ENCODE assay signal across 1 cellular context in the genomic region with DNA sequence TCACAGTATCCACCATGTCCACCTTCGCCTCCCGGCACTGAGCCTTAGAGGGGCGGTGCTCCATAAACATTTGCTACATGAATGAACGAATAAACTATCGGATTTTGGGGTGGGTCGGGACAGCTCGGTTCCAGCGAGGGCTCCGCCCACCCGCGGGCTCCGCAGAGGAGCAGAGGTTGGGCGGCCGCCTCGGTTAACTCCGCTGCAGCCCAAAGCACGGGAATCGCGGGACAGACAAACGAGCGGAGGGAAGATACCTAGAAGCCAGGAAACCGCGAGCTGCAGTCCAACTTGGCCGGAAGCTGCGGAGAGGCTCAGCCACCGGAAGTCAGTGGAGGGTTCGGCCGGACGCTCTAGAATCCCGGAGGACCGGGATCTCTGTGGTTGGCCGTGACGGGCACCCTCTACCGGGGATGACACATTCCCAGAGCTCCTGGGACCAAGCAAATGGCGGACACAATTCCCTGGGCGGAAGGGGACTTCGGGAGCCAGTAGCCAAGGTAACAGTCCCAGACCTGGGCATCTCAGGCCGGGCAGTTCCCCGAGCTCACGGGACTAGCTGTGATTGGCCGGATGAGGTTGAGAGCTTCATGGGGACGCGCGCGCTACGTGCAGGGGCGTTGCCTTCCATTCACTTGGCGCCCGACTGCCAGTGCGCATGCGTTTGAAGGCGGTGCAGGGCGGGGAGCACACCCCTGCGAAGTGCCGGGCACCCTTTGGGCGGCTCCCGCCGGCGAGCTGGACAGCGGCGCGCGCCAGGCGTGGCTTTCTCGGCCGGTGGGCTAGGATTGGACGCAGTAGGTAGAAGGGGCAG.
TF ChIP-seq lines count a peak whose summit lies in the region.

No MANE protein-coding gene starts in this region.

TF ChIP-seq in HepG2, 621 proteins besides CTCF, POLR2A, EP300 and RAD21 (continued from another document and continues in another):
- TF ChIP-seq ZHX1 (CRISPR knock-in tag; IDR thresholded peaks at IDR 0.05; ENCODE audit: low read depth) (0 out of 2 replicates have a peak, but pooled peaks have one; percentile 20), ZNF282 (IDR thresholded peaks at IDR 0.05; ENCODE audit: partially characterized antibody) (no peak), CREB1 (IDR thresholded peaks at IDR 0.05) (peak; percentile 55), CREB1 (CRISPR knock-in tag; IDR thresholded peaks at IDR 0.05) (0 out of 2 replicates have a peak, but pooled peaks have one; percentile 36), ZNF12 (CRISPR knock-in tag; IDR thresholded peaks at IDR 0.05) (no peak), SRSF4 (IDR thresholded peaks at IDR 0.05; ENCODE audit: low read depth, low read length, poor library complexity, severe bottlenecking) (no peak), U2AF2 (IDR thresholded peaks at IDR 0.05; ENCODE audit: low read depth, low read length) (no peak), ZNF562 (CRISPR knock-in tag; IDR thresholded peaks at IDR 0.05; ENCODE audit: borderline replicate concordance) (no peak), SSRP1 (CRISPR knock-in tag; IDR thresholded peaks at IDR 0.05) (no peak), KLF12 (CRISPR knock-in tag; IDR thresholded peaks at IDR 0.05; ENCODE audit: borderline replicate concordance) (peak; percentile 81), KDM6A (CRISPR knock-in tag; IDR thresholded peaks at IDR 0.05; ENCODE audit: low read depth) (no peak), ZNF674 (CRISPR knock-in tag; IDR thresholded peaks at IDR 0.05; ENCODE audit: low read depth) (no peak), REPIN1 (CRISPR knock-in tag; IDR thresholded peaks at IDR 0.05; ENCODE audit: borderline replicate concordance, low read depth) (no peak), SMARCC2 (IDR thresholded peaks at IDR 0.05) (no peak), NBN (conservative IDR thresholded peaks at IDR 0.05) (no peak), RBAK (CRISPR knock-in tag; IDR thresholded peaks at IDR 0.05) (no peak), NFATC3 (CRISPR knock-in tag; IDR thresholded peaks at IDR 0.05) (no peak; the same call in 1 of the 2 replicates), ZNF17 (CRISPR knock-in tag; IDR thresholded peaks at IDR 0.05) (no peak), KAT8 (CRISPR knock-in tag; IDR thresholded peaks at IDR 0.05) (peak; percentile 95), HOXD1 (CRISPR knock-in tag; IDR thresholded peaks at IDR 0.05) (0 out of 2 replicates have a peak, but pooled peaks have one; percentile 40), ZBTB39 (CRISPR knock-in tag; IDR thresholded peaks at IDR 0.05) (no peak), ZNF382 (CRISPR knock-in tag; IDR thresholded peaks at IDR 0.05; ENCODE audit: borderline replicate concordance) (no peak), ZNF205 (CRISPR knock-in tag; IDR thresholded peaks at IDR 0.05) (no peak), ZNF350 (CRISPR knock-in tag; IDR thresholded peaks at IDR 0.05; ENCODE audit: borderline replicate concordance, low read depth) (peak; percentile 92), RBFOX2 (IDR thresholded peaks at IDR 0.05; ENCODE audit: low read depth, low read length) (peak; percentile 82), ZNF264 (CRISPR knock-in tag; IDR thresholded peaks at IDR 0.05) (no peak; the same call in 1 of the 2 replicates), CCDC6 (CRISPR knock-in tag; IDR thresholded peaks at IDR 0.05) (peak; percentile 82; the same call in 1 of the 2 replicates), RARA (CRISPR knock-in tag; IDR thresholded peaks at IDR 0.05) (0 out of 2 replicates have a peak, but pooled peaks have one; percentile 18), NFE2 (CRISPR knock-in tag; IDR thresholded peaks at IDR 0.05) (no peak), ZNF615 (CRISPR knock-in tag; IDR thresholded peaks at IDR 0.05; ENCODE audit: borderline replicate concordance) (0 out of 2 replicates have a peak, but pooled peaks have one; percentile 57), KLF6 (CRISPR knock-in tag; IDR thresholded peaks at IDR 0.05) (no peak), IRF2 (CRISPR knock-in tag; IDR thresholded peaks at IDR 0.05) (peak; percentile 57; the same call in 1 of the 2 replicates), KIAA2018 (CRISPR knock-in tag; IDR thresholded peaks at IDR 0.05; ENCODE audit: borderline replicate concordance) (no peak), SNRNP70 (IDR thresholded peaks at IDR 0.05; ENCODE audit: low read depth, low read length) (no peak), RFX5 (IDR thresholded peaks at IDR 0.05; ENCODE audit: low read depth, low read length) (no peak)
- TF ChIP-seq, protein P1, sequence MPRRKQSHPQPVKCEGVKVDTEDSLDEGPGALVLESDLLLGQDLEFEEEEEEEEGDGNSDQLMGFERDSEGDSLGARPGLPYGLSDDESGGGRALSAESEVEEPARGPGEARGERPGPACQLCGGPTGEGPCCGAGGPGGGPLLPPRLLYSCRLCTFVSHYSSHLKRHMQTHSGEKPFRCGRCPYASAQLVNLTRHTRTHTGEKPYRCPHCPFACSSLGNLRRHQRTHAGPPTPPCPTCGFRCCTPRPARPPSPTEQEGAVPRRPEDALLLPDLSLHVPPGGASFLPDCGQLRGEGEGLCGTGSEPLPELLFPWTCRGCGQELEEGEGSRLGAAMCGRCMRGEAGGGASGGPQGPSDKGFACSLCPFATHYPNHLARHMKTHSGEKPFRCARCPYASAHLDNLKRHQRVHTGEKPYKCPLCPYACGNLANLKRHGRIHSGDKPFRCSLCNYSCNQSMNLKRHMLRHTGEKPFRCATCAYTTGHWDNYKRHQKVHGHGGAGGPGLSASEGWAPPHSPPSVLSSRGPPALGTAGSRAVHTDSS (CRISPR knock-in tag; conservative IDR thresholded peaks at IDR 0.05): no peak
- TF ChIP-seq, protein P2, sequence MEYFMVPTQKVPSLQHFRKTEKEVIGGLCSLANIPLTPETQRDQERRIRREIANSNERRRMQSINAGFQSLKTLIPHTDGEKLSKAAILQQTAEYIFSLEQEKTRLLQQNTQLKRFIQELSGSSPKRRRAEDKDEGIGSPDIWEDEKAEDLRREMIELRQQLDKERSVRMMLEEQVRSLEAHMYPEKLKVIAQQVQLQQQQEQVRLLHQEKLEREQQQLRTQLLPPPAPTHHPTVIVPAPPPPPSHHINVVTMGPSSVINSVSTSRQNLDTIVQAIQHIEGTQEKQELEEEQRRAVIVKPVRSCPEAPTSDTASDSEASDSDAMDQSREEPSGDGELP (IDR thresholded peaks at IDR 0.05; ENCODE audit: borderline replicate concordance, low read depth): peak; percentile 22; the same call in 1 of the 2 replicates
- TF ChIP-seq, protein P3, sequence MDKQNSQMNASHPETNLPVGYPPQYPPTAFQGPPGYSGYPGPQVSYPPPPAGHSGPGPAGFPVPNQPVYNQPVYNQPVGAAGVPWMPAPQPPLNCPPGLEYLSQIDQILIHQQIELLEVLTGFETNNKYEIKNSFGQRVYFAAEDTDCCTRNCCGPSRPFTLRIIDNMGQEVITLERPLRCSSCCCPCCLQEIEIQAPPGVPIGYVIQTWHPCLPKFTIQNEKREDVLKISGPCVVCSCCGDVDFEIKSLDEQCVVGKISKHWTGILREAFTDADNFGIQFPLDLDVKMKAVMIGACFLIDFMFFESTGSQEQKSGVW (CRISPR knock-in tag; IDR thresholded peaks at IDR 0.05; ENCODE audit: borderline replicate concordance): no peak
- TF ChIP-seq, protein P4, sequence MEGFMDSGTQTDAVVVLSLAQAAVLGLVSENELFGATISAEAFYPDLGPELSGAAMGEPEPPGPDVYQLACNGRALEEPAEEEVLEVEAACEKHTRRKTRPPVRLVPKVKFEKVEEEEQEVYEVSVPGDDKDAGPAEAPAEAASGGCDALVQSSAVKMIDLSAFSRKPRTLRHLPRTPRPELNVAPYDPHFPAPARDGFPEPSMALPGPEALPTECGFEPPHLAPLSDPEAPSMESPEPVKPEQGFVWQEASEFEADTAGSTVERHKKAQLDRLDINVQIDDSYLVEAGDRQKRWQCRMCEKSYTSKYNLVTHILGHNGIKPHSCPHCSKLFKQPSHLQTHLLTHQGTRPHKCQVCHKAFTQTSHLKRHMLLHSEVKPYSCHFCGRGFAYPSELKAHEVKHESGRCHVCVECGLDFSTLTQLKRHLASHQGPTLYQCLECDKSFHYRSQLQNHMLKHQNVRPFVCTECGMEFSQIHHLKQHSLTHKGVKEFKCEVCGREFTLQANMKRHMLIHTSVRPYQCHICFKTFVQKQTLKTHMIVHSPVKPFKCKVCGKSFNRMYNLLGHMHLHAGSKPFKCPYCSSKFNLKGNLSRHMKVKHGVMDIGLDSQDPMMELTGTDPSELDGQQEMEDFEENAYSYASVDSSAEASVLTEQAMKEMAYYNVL (CRISPR knock-in tag; IDR thresholded peaks at IDR 0.05; ENCODE audit: borderline replicate concordance): 0 out of 2 replicates have a peak, but pooled peaks have one; percentile 33
- TF ChIP-seq, protein P5, sequence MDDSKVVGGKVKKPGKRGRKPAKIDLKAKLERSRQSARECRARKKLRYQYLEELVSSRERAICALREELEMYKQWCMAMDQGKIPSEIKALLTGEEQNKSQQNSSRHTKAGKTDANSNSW (CRISPR knock-in tag; IDR thresholded peaks at IDR 0.05; ENCODE audit: borderline replicate concordance): no peak
